Comparison of ENCODE assay signal across 25 cellular contexts in genomic region chr14:24630087-24630871, GRCh38. TPM values are rescaled to one million over a fixed set of nuclear protein-coding genes. Genes with fewer than 3 reads are reported as not detected.
DNase-seq lines count a peak whose midpoint lies in the region; ATAC-seq and TF ChIP-seq lines count a peak whose summit lies in the region.
"Had no signal": no experiment of that assay in that cellular context is flagged by ENCODE, and none has a peak within 500 bp of the region (broad histone marks: within the 10 kb centered on the region; RNA-seq: fewer than 3 reads in every experiment).

No MANE protein-coding gene starts in this region.

- H3K27ac ChIP-seq in WERI-Rb-1, result no peak overlapping the region

- DNase-seq in T-helper 2 cell treated with Interferon-gamma antibody and Interleukin-4, amounts not matched to agents 5 μg/mL and 100 μg/mL, for 36 hours (ENCODE audit: low spot score), result no peak
- no peak for DNase-seq in T-helper 2 cell
- peak; percentile 33 for DNase-seq in stimulated activated CD4-positive, alpha-beta T cell treated with anti-CD3 and anti-CD28 coated beads, Interleukin-1b, Interleukin-23, amount 100 ng/mL, for 48 hours
- DNase-seq in stimulated activated CD4-positive, alpha-beta T cell treated with anti-CD3 and anti-CD28 coated beads, Interleukin-2, amount 100 ng/mL, for 48 hours, result no peak
- DNase-seq in immature natural killer cell, result peak in 2 of 3 donors; percentile 23 to 31
- no peak for DNase-seq in GOT3 (lab: John Stamatoyannopoulos, UW)
- DNase-seq in WERI-Rb-1, result no peak
- DNase-seq: 8988T; activated gamma-delta T cell treated with Interleukin-2 at 50 U/mL for 16 hours; AML-193; effector CD4-positive, alpha-beta T cell; erythroblast; GF-D8; HCEC 1CT; hippocampal formation; left ventricle myocardium superior; midbrain; NCI-H446 treated with DMSO at 0.1 percent for 48 hours; SW 1271 had no signal

- no peaks in the 10 kb centered on the region for H3K9me3 Mint-ChIP-seq in T-helper 2 cell treated with Interferon-gamma antibody and Interleukin-4, amounts not matched to agents 5 μg/mL and 100 μg/mL, for 36 hours
- no peaks in the 10 kb centered on the region for H3K9me3 Mint-ChIP-seq in immature natural killer cell

- no peaks in the 10 kb centered on the region for H3K9me3 ChIP-seq in WERI-Rb-1 (ENCODE audit: severe bottlenecking)
- H3K9me3 ChIP-seq: MG63, stomach had no signal

- peak overlapping the region; percentile 40 for H3K4me3 Mint-ChIP-seq in T-helper 2 cell treated with Interferon-gamma antibody and Interleukin-4, amounts not matched to agents 5 μg/mL and 100 μg/mL, for 36 hours
- H3K4me3 Mint-ChIP-seq in immature natural killer cell, result peak overlapping the region; percentile 97 to 99 (median 99)
- H3K4me3 Mint-ChIP-seq: type B pancreatic cell had no signal

- H3K4me3 ChIP-seq in WERI-Rb-1 (ENCODE audit: low read depth, low read length), result no peak overlapping the region
- H3K4me3 ChIP-seq: MG63 had no signal

- ATAC-seq in HG02798 (IDR thresholded peaks at IDR 0.05; ENCODE audit: poor library complexity, unreplicated experiment), result no peak
- ATAC-seq: left ventricle myocardium superior had no signal

- no peaks in the 10 kb centered on the region for H3K36me3 ChIP-seq in WERI-Rb-1
- H3K36me3 ChIP-seq: MG63, stomach had no signal

- H3K27me3 Mint-ChIP-seq in T-helper 2 cell treated with Interferon-gamma antibody and Interleukin-4, amounts not matched to agents 5 μg/mL and 100 μg/mL, for 36 hours (ENCODE audit: low read depth), result no peaks in the 10 kb centered on the region
- H3K27me3 Mint-ChIP-seq in immature natural killer cell (ENCODE audit: low read depth in 3 of 3), result peaks cover 30 to 59% (median 47%) of the 10 kb centered on the region in 3 donors
- H3K27me3 Mint-ChIP-seq: progenitor cell of endocrine pancreas, type B pancreatic cell had no signal

- H3K27ac Mint-ChIP-seq in T-helper 2 cell treated with Interferon-gamma antibody and Interleukin-4, amounts not matched to agents 5 μg/mL and 100 μg/mL, for 36 hours, result peak overlapping the region; percentile 38
- H3K27ac Mint-ChIP-seq in immature natural killer cell, result peak overlapping the region; percentile 99 to 100 (median 100)
- H3K27ac Mint-ChIP-seq: progenitor cell of endocrine pancreas, type B pancreatic cell had no signal

- peaks cover 49% of the 10 kb centered on the region for H3K27me3 ChIP-seq in WERI-Rb-1 (ENCODE audit: insufficient read depth, low read depth, severe bottlenecking)
- H3K27me3 ChIP-seq: MG63, stomach had no signal

- peaks cover 55% of the 10 kb centered on the region for H3K4me1 Mint-ChIP-seq in T-helper 2 cell treated with Interferon-gamma antibody and Interleukin-4, amounts not matched to agents 5 μg/mL and 100 μg/mL, for 36 hours (ENCODE audit: low read depth)
- peaks cover 89 to 100% of the 10 kb centered on the region in 2 donors for H3K4me1 Mint-ChIP-seq in immature natural killer cell

- no peak for TF ChIP-seq CTCF in WERI-Rb-1 (IDR thresholded peaks at IDR 0.05; ENCODE audit: low read depth, low read length)

- H3K36me3 Mint-ChIP-seq in T-helper 2 cell treated with Interferon-gamma antibody and Interleukin-4, amounts not matched to agents 5 μg/mL and 100 μg/mL, for 36 hours (ENCODE audit: low read depth), result peaks cover 22% of the 10 kb centered on the region
- H3K36me3 Mint-ChIP-seq in immature natural killer cell, result peaks cover 44 to 59% (median 47%) of the 10 kb centered on the region in 3 donors
- H3K36me3 Mint-ChIP-seq: type B pancreatic cell had no signal

RNA-seq across cellular contexts. Expression of gene GZMB, which starts 3.7 kb away (rescaled TPM):
- polyA plus RNA-seq in immature natural killer cell, result 1,000 to 10,000 TPM; 2,800 to 4,930 (median 2,869) TPM
- polyA plus RNA-seq: neural cell had no signal

RNA-seq across cellular contexts. Expression of gene GZMH, which starts 20.8 kb away (rescaled TPM):
- polyA plus RNA-seq in immature natural killer cell, result 1,000 to 10,000 TPM in 2 of 3 donors, 100 to 1,000 TPM in 1; 981 to 1,459 (median 1,297) TPM
- polyA plus RNA-seq: neural cell had no signal

RNA-seq across cellular contexts. Expression of gene CTSG, which starts 54.2 kb away (rescaled TPM):
- under 1 TPM in 1 of 3 donors, not detected in 2; 0.24 TPM for polyA plus RNA-seq in immature natural killer cell
- polyA plus RNA-seq: neural cell had no signal

Comparison
In these comparisons a context has a peak if more than half of its experiments do, and no peak if none do; other contexts are left out.
1. DNase-seq: peak in stimulated activated CD4-positive, alpha-beta T cell treated with anti-CD3 and anti-CD28 coated beads, Interleukin-1b, Interleukin-23, amount 100 ng/mL, for 48 hours (single experiment) and immature natural killer cell (2 of 3); none in T-helper 2 cell treated with Interferon-gamma antibody and Interleukin-4, amounts not matched to agents 5 μg/mL and 100 μg/mL, for 36 hours (single experiment), T-helper 2 cell (0 of 5), stimulated activated CD4-positive, alpha-beta T cell treated with anti-CD3 and anti-CD28 coated beads, Interleukin-2, amount 100 ng/mL, for 48 hours (0 of 2), GOT3 (single experiment) and WERI-Rb-1 (single experiment).